Comparison of ENCODE assay signal across 10 cellular contexts in the genomic region with DNA sequence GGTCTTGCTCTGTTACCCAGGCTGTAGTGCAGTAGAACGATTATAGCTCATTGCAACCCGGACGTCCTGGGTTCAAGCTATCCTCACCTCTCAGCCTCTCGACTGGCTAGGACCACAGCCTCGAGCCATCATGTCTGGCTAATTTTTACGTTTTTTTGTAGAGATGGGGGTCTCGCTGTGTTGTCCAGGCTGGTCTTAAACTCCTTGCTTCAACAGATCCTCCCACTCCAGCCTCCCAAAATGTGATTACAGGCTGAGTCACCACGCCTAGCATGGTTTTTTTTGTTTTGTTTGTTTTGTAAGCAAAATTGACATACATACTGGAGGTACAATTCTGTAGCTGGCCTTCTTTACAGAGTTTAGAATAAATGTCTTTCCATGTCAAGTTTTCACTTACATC. TPM values are rescaled to one million over a fixed set of nuclear protein-coding genes. Genes with fewer than 3 reads are reported as not detected.
A peak's percentile ranks its signal among the peaks of the same experiment; 100 is the strongest.
DNase-seq lines count a peak whose midpoint lies in the region; ATAC-seq, FAIRE-seq and TF ChIP-seq lines count a peak whose summit lies in the region.
"Had no signal": no experiment of that assay in that cellular context is flagged by ENCODE, and none has a peak within 500 bp of the region (broad histone marks: within the 10 kb centered on the region; RNA-seq: fewer than 3 reads in every experiment).

No MANE protein-coding gene starts in this region.

- no peak for ATAC-seq in WTC11
- ATAC-seq in stimulated activated naive CD8-positive, alpha-beta T cell treated with anti-CD3 and anti-CD28 coated beads, Interleukin-15, amount 100 ng/mL, for 72 hours, result no peak
- no peak for ATAC-seq in GM21423 (IDR thresholded peaks at IDR 0.05; ENCODE audit: unreplicated experiment)

- H3K4me3 Mint-ChIP-seq in activated T-cell treated with anti-CD3 and anti-CD28 coated beads, Interleukin-2, amount 50 U/mL, for 24 hours, result peak overlapping the region; percentile 100
- peak overlapping the region; percentile 97 for H3K4me3 Mint-ChIP-seq in WTC11
- H3K4me3 Mint-ChIP-seq in stimulated activated naive CD8-positive, alpha-beta T cell treated with anti-CD3 and anti-CD28 coated beads, Interleukin-15, amount 100 ng/mL, for 72 hours, result peak overlapping the region; percentile 97 to 99

- no peak for TF ChIP-seq CTCF in WTC11 (IDR thresholded peaks at IDR 0.05)

- H3K4me1 Mint-ChIP-seq in activated T-cell treated with anti-CD3 and anti-CD28 coated beads, Interleukin-2, amount 50 U/mL, for 24 hours (ENCODE audit: low read depth), result peaks cover 24% of the 10 kb centered on the region
- peaks cover 17% of the 10 kb centered on the region for H3K4me1 Mint-ChIP-seq in WTC11
- H3K4me1 Mint-ChIP-seq in stimulated activated naive CD8-positive, alpha-beta T cell treated with anti-CD3 and anti-CD28 coated beads, Interleukin-15, amount 100 ng/mL, for 72 hours, result peaks cover 27% of the 10 kb centered on the region

- H3K36me3 Mint-ChIP-seq in activated T-cell treated with anti-CD3 and anti-CD28 coated beads, Interleukin-2, amount 50 U/mL, for 24 hours (ENCODE audit: low read depth), result peaks cover 33% of the 10 kb centered on the region
- H3K36me3 Mint-ChIP-seq in WTC11, result peaks cover 12% of the 10 kb centered on the region

- FAIRE-seq in GM19239 (lab: Jason Lieb, UNC), result no peak

- H3K27ac Mint-ChIP-seq in activated T-cell treated with anti-CD3 and anti-CD28 coated beads, Interleukin-2, amount 50 U/mL, for 24 hours, result peak overlapping the region; percentile 100
- no peak overlapping the region for H3K27ac Mint-ChIP-seq in WTC11
- no peak overlapping the region for H3K27ac Mint-ChIP-seq in stimulated activated naive CD8-positive, alpha-beta T cell treated with anti-CD3 and anti-CD28 coated beads, Interleukin-15, amount 100 ng/mL, for 72 hours

- H3K4me3 ChIP-seq in iPS-18c (ENCODE audit: insufficient read depth, low read depth, low read length), result 0 out of 2 replicates have a peak overlapping the region, but pooled peaks have one; percentile 79

- H3K9me3 Mint-ChIP-seq in activated T-cell treated with anti-CD3 and anti-CD28 coated beads, Interleukin-2, amount 50 U/mL, for 24 hours, result no peaks in the 10 kb centered on the region
- H3K9me3 Mint-ChIP-seq in WTC11, result no peaks in the 10 kb centered on the region
- H3K9me3 Mint-ChIP-seq in stimulated activated naive CD8-positive, alpha-beta T cell treated with anti-CD3 and anti-CD28 coated beads, Interleukin-15, amount 100 ng/mL, for 72 hours, result no peaks in the 10 kb centered on the region

- H3K27me3 Mint-ChIP-seq in activated T-cell treated with anti-CD3 and anti-CD28 coated beads, Interleukin-2, amount 50 U/mL, for 24 hours, result no peaks in the 10 kb centered on the region
- 0 out of 2 replicates have a peak, but pooled peaks cover 2% of the 10 kb centered on the region for H3K27me3 Mint-ChIP-seq in WTC11 (ENCODE audit: low read depth)
- no peaks in the 10 kb centered on the region for H3K27me3 Mint-ChIP-seq in stimulated activated naive CD8-positive, alpha-beta T cell treated with anti-CD3 and anti-CD28 coated beads, Interleukin-15, amount 100 ng/mL, for 72 hours

- H3K9me3 ChIP-seq in iPS-18c (ENCODE audit: control insufficient read depth, insufficient read depth, low read length), result no peaks in the 10 kb centered on the region

- CTCF ChIA-PET in WTC11 (lab: Charles Lee), result interaction anchor here (1.4 to 7.3 kb wide), 6 partner anchors 46 to 212 kb away, joined by 5 to 106 read pairs (median 10); no protein-coding TSS in a partner anchor

- POLR2A ChIA-PET in WTC11 (lab: Charles Lee), result no interaction called here

- DNase-seq in activated T-cell treated with anti-CD3 and anti-CD28 coated beads, Interleukin-2, amount 50 U/mL, for 24 hours, result no peak
- DNase-seq in activated T-cell treated with anti-CD3 and anti-CD28 coated beads, Interleukin-2, amount 50 U/mL, for 48 hours, result no peak
- DNase-seq in WTC11 (ENCODE audit: low spot score) (no peak), GM19239 (ENCODE audit: insufficient read length, low spot score) (no peak)
- no peak for DNase-seq in stimulated activated naive CD8-positive, alpha-beta T cell treated with anti-CD3 and anti-CD28 coated beads, Interleukin-15, amount 100 ng/mL, for 72 hours
- DNase-seq in stimulated activated CD4-positive, alpha-beta T cell treated with anti-CD3 and anti-CD28 coated beads, Interleukin-12 subunit alpha, Interleukin-12 subunit beta, amount 100 ng/mL, for 4 hours, result no peak
- DNase-seq: KBM-7 had no signal

TF ChIP-seq in WTC11, 78 proteins besides CTCF, POLR2A, EP300 and RAD21:
- no peak for TF ChIP-seq NR2C2 (CRISPR knock-in tag; IDR thresholded peaks at IDR 0.05)
- TF ChIP-seq KAT7 (CRISPR knock-in tag; IDR thresholded peaks at IDR 0.05; ENCODE audit: borderline replicate concordance), result no peak
- 0 out of 2 replicates have a peak, but pooled peaks have one; percentile 6 for TF ChIP-seq ZNF121 (CRISPR knock-in tag; IDR thresholded peaks at IDR 0.05)

RNA-seq across cellular contexts. Expression of a gene that starts 1.0 kb away (rescaled TPM):
- 76.0 to 106 TPM (median 93.0 TPM) in 3 replicates for total RNA-seq in WTC11 (2021)

RNA-seq across cellular contexts. Expression of a gene that starts 17.7 kb away (rescaled TPM):
- total RNA-seq in WTC11 (2021), result 0.11 to 0.30 TPM (median 0.28 TPM) in 3 replicates

RNA-seq across cellular contexts. Expression of a gene that starts 42.5 kb away (rescaled TPM):
- total RNA-seq in WTC11 (2021), result not detected in 3 replicates
- total RNA-seq: lung microvascular endothelial cell had no signal
